Comparison of ENCODE assay signal across 8 cellular contexts in the genomic region with DNA sequence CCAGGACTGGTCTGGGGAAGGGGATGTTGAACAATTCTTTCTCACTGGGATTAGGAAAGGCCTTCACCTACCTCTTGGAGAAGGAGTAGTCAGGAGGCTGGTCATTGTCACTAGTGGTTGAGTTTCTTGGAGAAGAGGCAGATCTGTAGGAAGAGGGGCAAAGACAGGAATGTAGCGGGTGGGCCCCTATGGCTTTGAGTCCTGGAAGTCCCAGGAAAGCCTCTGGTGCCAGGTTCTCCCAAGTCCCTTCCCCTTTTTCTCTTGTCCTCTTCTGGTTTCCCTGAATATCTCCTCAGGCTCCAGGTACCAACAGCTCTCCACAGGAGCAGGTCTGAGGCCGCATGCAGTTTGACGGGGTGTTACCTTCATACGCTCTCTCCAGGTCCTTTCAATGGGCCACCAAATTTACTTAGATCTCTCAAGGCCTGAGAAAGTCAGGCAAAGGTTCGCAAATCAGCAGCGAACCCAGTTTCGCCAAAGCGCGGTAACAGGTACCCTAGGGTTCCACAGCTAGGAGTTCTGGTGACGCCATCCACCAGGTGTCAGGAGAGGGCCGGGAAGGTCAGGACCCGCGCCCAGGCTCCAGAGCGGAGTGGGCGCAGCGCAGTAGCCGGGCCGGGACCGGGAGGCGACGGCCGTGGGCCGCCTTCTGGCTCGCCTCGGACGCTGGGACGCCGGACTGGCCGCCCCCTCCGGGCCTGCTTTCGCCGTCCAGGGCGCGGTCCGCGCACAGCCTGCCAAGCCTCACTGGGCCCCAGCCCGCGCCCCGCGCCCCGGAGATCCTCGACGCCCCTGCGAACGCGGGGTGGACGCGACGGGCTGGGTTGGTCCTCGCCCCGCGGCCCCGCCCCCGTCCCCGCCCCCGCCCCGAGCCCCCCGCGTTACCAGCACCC. TPM values are rescaled to one million over a fixed set of nuclear protein-coding genes. Genes with fewer than 3 reads are reported as not detected.
A peak's percentile ranks its signal among the peaks of the same experiment; 100 is the strongest.
DNase-seq lines count a peak whose midpoint lies in the region; ATAC-seq and TF ChIP-seq lines count a peak whose summit lies in the region.

No MANE protein-coding gene starts in this region.

- no peak for TF ChIP-seq CTCF in natural killer cell (IDR thresholded peaks at IDR 0.05)

- H3K9me3 Mint-ChIP-seq in activated CD8-positive, alpha-beta memory T cell treated with anti-CD3 and anti-CD28 coated beads, Interleukin-2, amount 10 ng/mL, durations not matched to agents 7 days and 5 days (ENCODE audit: low read depth): no peaks in the 10 kb centered on the region
- H3K9me3 Mint-ChIP-seq in natural killer cell: peaks cover 0 to 3% of the 10 kb centered on the region in 2 donors

- H3K27ac ChIP-seq in esophagus (ENCODE audit: low read depth in 2 of 2, low read length in 1 of 2) (peak overlapping the region; percentile 79 to 96), thymus (ENCODE audit: low read depth) (no peak overlapping the region)

- 8 to 14% methylated on average over 26 to 59 of the region's 59 CpGs for WGBS in esophagus, 2 donors
- 9% methylated on average over 59 of the region's 59 CpGs for WGBS in thymus

- H3K4me1 ChIP-seq in esophagus (ENCODE audit: control insufficient read depth in 2 of 2, insufficient read depth in 2 of 2, low read length in 1 of 2) (no peaks in the 10 kb centered on the region), thymus (ENCODE audit: control insufficient read depth, insufficient read depth, low read length) (peaks cover 4% of the 10 kb centered on the region)

- no peaks in the 10 kb centered on the region for H3K9me3 ChIP-seq in esophagus (ENCODE audit: control insufficient read depth in 2 of 2, insufficient read depth in 1 of 2, low read depth in 1 of 2, low read length in 1 of 2)
- H3K9me3 ChIP-seq in thymus (ENCODE audit: control insufficient read depth): no peaks in the 10 kb centered on the region

- no peaks in the 10 kb centered on the region for H3K36me3 ChIP-seq in esophagus (ENCODE audit: control insufficient read depth in 2 of 2, insufficient read depth in 2 of 2, low read length in 1 of 2)
- H3K36me3 ChIP-seq in thymus (ENCODE audit: control insufficient read depth, insufficient read depth): no peaks in the 10 kb centered on the region

- H3K4me3 ChIP-seq in esophagus (ENCODE audit: low read depth in 1 of 2, low read length in 2 of 2): peak overlapping the region; percentile 58 to 61
- peak overlapping the region; percentile 78 for H3K4me3 ChIP-seq in thymus (ENCODE audit: low read length)

- H3K36me3 Mint-ChIP-seq in activated CD8-positive, alpha-beta memory T cell treated with anti-CD3 and anti-CD28 coated beads, Interleukin-2, amount 10 ng/mL, durations not matched to agents 7 days and 5 days: peaks cover 2% of the 10 kb centered on the region
- H3K36me3 Mint-ChIP-seq in natural killer cell: no peaks in the 10 kb centered on the region

- intact Hi-C loops in natural killer cell (cut with micrococcal nuclease): loop anchor here (5.0 kb wide), 3 partner anchors 43 to 73 kb away; no protein-coding TSS in a partner anchor

- H3K27me3 ChIP-seq in esophagus (ENCODE audit: control insufficient read depth in 1 of 2, insufficient read depth in 2 of 2, low read length in 2 of 2) (no peaks in the 10 kb centered on the region), thymus (ENCODE audit: control insufficient read depth, insufficient read depth) (no peaks in the 10 kb centered on the region)

- H3K4me1 Mint-ChIP-seq in activated CD8-positive, alpha-beta memory T cell treated with anti-CD3 and anti-CD28 coated beads, Interleukin-2, amount 10 ng/mL, durations not matched to agents 7 days and 5 days: peaks cover 29% of the 10 kb centered on the region
- H3K4me1 Mint-ChIP-seq in natural killer cell: peaks cover 39 to 40% of the 10 kb centered on the region in 2 donors

- H3K27me3 Mint-ChIP-seq in activated CD8-positive, alpha-beta memory T cell treated with anti-CD3 and anti-CD28 coated beads, Interleukin-2, amount 10 ng/mL, durations not matched to agents 7 days and 5 days: peaks cover 31% of the 10 kb centered on the region
- H3K27me3 Mint-ChIP-seq in natural killer cell (ENCODE audit: low read depth in 2 of 2): no peaks in the 10 kb centered on the region

- peak overlapping the region; percentile 23 for H3K27ac Mint-ChIP-seq in activated CD8-positive, alpha-beta memory T cell treated with anti-CD3 and anti-CD28 coated beads, Interleukin-2, amount 10 ng/mL, durations not matched to agents 7 days and 5 days
- H3K27ac Mint-ChIP-seq in natural killer cell: peak overlapping the region; percentile 83 to 86

- CTCF ChIA-PET in activated CD8-positive, alpha-beta memory T cell treated with anti-CD3 and anti-CD28 coated beads, Interleukin-2, amount 10 ng/mL, durations not matched to agents 7 days and 5 days (lab: Charles Lee): interaction anchor here (0.6 to 3.4 kb wide), 20 partner anchors 8 to 174 kb away, joined by 3 to 81 read pairs (median 4); partner anchors contain the start of gene POU6F1

- H3K4me3 Mint-ChIP-seq in activated CD8-positive, alpha-beta memory T cell treated with anti-CD3 and anti-CD28 coated beads, Interleukin-2, amount 10 ng/mL, durations not matched to agents 7 days and 5 days: peak overlapping the region; percentile 66
- peak overlapping the region; percentile 87 for H3K4me3 Mint-ChIP-seq in natural killer cell

- ATAC-seq in GM21786 (IDR thresholded peaks at IDR 0.05; ENCODE audit: unreplicated experiment): peak; percentile 24
- ATAC-seq in activated CD8-positive, alpha-beta memory T cell treated with anti-CD3 and anti-CD28 coated beads, Interleukin-2, amount 10 ng/mL, durations not matched to agents 7 days and 5 days: peak; percentile 53
- peak; percentile 36 to 67 (median 37) for ATAC-seq in natural killer cell
- no peak for ATAC-seq in HG03095 (IDR thresholded peaks at IDR 0.05; ENCODE audit: unreplicated experiment)

- peak; percentile 26 for DNase-seq in DMS153 (lab: John Stamatoyannopoulos, UW)
- peak; percentile 20 for DNase-seq in NCI-H1092 treated with DMSO at 0.1 percent for 48 hours (lab: John Stamatoyannopoulos, UW)
- DNase-seq in activated CD8-positive, alpha-beta memory T cell treated with anti-CD3 and anti-CD28 coated beads, Interleukin-2, amount 10 ng/mL, durations not matched to agents 7 days and 5 days: peak; percentile 64
- DNase-seq in natural killer cell: no peak

RNA-seq across cellular contexts. Expression of gene SMAGP, which starts 0.8 kb away (rescaled TPM):
- total RNA-seq in activated CD8-positive, alpha-beta memory T cell treated with anti-CD3 and anti-CD28 coated beads, Interleukin-2, amount 10 ng/mL, durations not matched to agents 7 days and 5 days: 1 to 10 TPM; 1.4 to 3.4 TPM
- 100 to 1,000 TPM in 1 of 2 donors, 10 to 100 TPM in 1; 75.2 to 149 TPM for polyA plus RNA-seq in esophagus
- total RNA-seq in natural killer cell: 10 to 100 TPM in 2 of 3 donors, 1 to 10 TPM in 1; 6.5 to 26.2 (median 19.0) TPM
- polyA plus RNA-seq in thymus: 6.5 TPM

RNA-seq across cellular contexts. Expression of gene DAZAP2, which starts 30.8 kb away (rescaled TPM):
- total RNA-seq in activated CD8-positive, alpha-beta memory T cell treated with anti-CD3 and anti-CD28 coated beads, Interleukin-2, amount 10 ng/mL, durations not matched to agents 7 days and 5 days: 100 to 1,000 TPM; 174 to 181 TPM
- polyA plus RNA-seq in esophagus (100 to 1,000 TPM in 1 of 2 donors, 10 to 100 TPM in 1; 66.5 to 185 TPM), thymus (279 TPM)
- 100 to 1,000 TPM; 316 to 350 (median 325) TPM for total RNA-seq in natural killer cell

RNA-seq across cellular contexts. Expression of gene POU6F1, which starts 51.6 kb away (rescaled TPM):
- 1 to 10 TPM; 3.6 to 5.4 TPM for total RNA-seq in activated CD8-positive, alpha-beta memory T cell treated with anti-CD3 and anti-CD28 coated beads, Interleukin-2, amount 10 ng/mL, durations not matched to agents 7 days and 5 days
- polyA plus RNA-seq in esophagus (1 to 10 TPM; 2.5 to 3.6 TPM), thymus (7.9 TPM)
- 1 to 10 TPM; 5.7 to 6.6 (median 6.0) TPM for total RNA-seq in natural killer cell

RNA-seq across cellular contexts. Expression of gene BIN2, which starts 54.6 kb away (rescaled TPM):
- 100 to 1,000 TPM; 109 to 147 TPM for total RNA-seq in activated CD8-positive, alpha-beta memory T cell treated with anti-CD3 and anti-CD28 coated beads, Interleukin-2, amount 10 ng/mL, durations not matched to agents 7 days and 5 days
- polyA plus RNA-seq in esophagus (1 to 10 TPM; 1.7 to 2.4 TPM), thymus (57.7 TPM)
- total RNA-seq in natural killer cell: 100 to 1,000 TPM; 443 to 495 (median 478) TPM
